Comparison of ENCODE assay signal across 29 cellular contexts in the genomic region with DNA sequence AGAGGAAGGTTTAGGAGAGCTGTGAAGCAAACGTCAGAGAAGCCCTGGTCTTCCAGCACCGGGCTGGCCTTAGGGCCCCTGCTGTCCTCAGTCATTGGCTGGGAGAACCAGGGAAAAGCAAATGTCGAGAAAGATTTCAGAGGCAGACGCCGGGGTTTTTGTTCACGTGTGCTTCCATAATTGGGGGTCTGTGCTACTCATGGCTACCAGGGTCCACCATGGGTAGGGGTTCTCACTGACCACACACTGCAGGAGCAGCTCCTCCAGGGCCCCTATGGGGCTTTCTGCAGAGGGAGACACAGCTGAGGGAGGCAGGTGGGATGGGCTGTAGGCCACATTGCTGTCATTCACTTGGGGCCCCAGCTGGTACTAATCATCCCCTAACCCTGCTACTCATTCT.
"Had no signal": no experiment of that assay in that cellular context is flagged by ENCODE, and none has a peak within 500 bp of the region (broad histone marks: within the 10 kb centered on the region; RNA-seq: fewer than 3 reads in every experiment).

No MANE protein-coding gene starts in this region.

- H3K9me3 Mint-ChIP-seq: activated CD4-positive, alpha-beta memory T cell treated with anti-CD3 and anti-CD28 coated beads for 36 hours; activated naive CD4-positive, alpha-beta T cell treated with anti-CD3 and anti-CD28 coated beads for 36 hours; activated naive CD4-positive, alpha-beta T cell treated with anti-CD3 and anti-CD28 coated beads, Interleukin-2, amount 50 U/mL, for 24 hours; activated naive CD8-positive, alpha-beta T cell treated with anti-CD3 and anti-CD28 coated beads for 36 hours; activated T-helper 1 cell treated with anti-CD3 and anti-CD28 coated beads, Interleukin-12 subunit alpha, Interleukin-12 subunit beta, Interleukin-2, Interleukin-4 antibody, amounts not matched to agents 30 ng/mL and 10 ng/mL and 1 ng/mL, durations not matched to agents 14 hours and 24 hours and 36 hours had no signal

- H3K27ac ChIP-seq: adrenal gland, brain microvascular endothelial cell, esophagus muscularis mucosa, foreskin keratinocyte, gastrocnemius medialis had no signal

- ATAC-seq: activated CD4-positive, alpha-beta T cell treated with anti-CD3 and anti-CD28 coated beads for 36 hours; activated CD8-positive, alpha-beta memory T cell treated with anti-CD3 and anti-CD28 coated beads, Interleukin-2, amount 10 ng/mL, durations not matched to agents 7 days and 5 days; activated CD8-positive, alpha-beta T cell treated with anti-CD3 and anti-CD28 coated beads, Interleukin-2, amount 10 ng/mL, durations not matched to agents 7 days and 5 days; activated naive CD8-positive, alpha-beta T cell treated with anti-CD3 and anti-CD28 coated beads, Interleukin-2, amount 50 U/mL, for 24 hours; effector memory CD8-positive, alpha-beta T cell; foreskin keratinocyte; gastrocnemius medialis had no signal

- H3K4me3 Mint-ChIP-seq: activated CD4-positive, alpha-beta memory T cell treated with anti-CD3 and anti-CD28 coated beads for 36 hours; activated CD4-positive, alpha-beta T cell treated with anti-CD3 and anti-CD28 coated beads for 36 hours; activated CD4-positive, alpha-beta T cell treated with anti-CD3 and anti-CD28 coated beads, Interleukin-2, amount 10 ng/mL, durations not matched to agents 24 days and 14 days; activated CD8-positive, alpha-beta memory T cell treated with anti-CD3 and anti-CD28 coated beads, Interleukin-2, amount 10 ng/mL, durations not matched to agents 7 days and 5 days; activated CD8-positive, alpha-beta T cell treated with anti-CD3 and anti-CD28 coated beads, Interleukin-2, amount 10 ng/mL, durations not matched to agents 7 days and 5 days; activated naive CD4-positive, alpha-beta T cell treated with anti-CD3 and anti-CD28 coated beads for 36 hours; activated naive CD4-positive, alpha-beta T cell treated with anti-CD3 and anti-CD28 coated beads, Interleukin-2, amount 50 U/mL, for 24 hours; activated naive CD8-positive, alpha-beta T cell treated with anti-CD3 and anti-CD28 coated beads for 36 hours; activated naive CD8-positive, alpha-beta T cell treated with anti-CD3 and anti-CD28 coated beads, Interleukin-2, amount 50 U/mL, for 24 hours; activated T-helper 1 cell treated with anti-CD3 and anti-CD28 coated beads, Interleukin-12 subunit alpha, Interleukin-12 subunit beta, Interleukin-2, Interleukin-4 antibody, amounts not matched to agents 30 ng/mL and 10 ng/mL and 1 ng/mL, durations not matched to agents 14 hours and 24 hours and 36 hours; central memory CD8-positive, alpha-beta T cell; effector memory CD8-positive, alpha-beta T cell had no signal

- H3K4me1 ChIP-seq: adrenal gland, foreskin keratinocyte, gastrocnemius medialis had no signal

- H3K4me3 ChIP-seq: adrenal gland, esophagus muscularis mucosa, gastrocnemius medialis had no signal

- DNase-seq: activated CD4-positive, alpha-beta memory T cell treated with anti-CD3 and anti-CD28 coated beads for 36 hours; activated CD4-positive, alpha-beta T cell treated with anti-CD3 and anti-CD28 coated beads for 36 hours; activated CD4-positive, alpha-beta T cell treated with anti-CD3 and anti-CD28 coated beads, Interleukin-2, amount 10 ng/mL, durations not matched to agents 24 days and 14 days; activated CD4-positive, CD25-positive, alpha-beta regulatory T cell; activated CD4-positive, CD25-positive, alpha-beta regulatory T cell treated with anti-CD3 and anti-CD28 coated beads, Interleukin-2, amount 50 U/mL, for 72 hours; activated CD8-positive, alpha-beta memory T cell treated with anti-CD3 and anti-CD28 coated beads, Interleukin-2, amount 10 ng/mL, durations not matched to agents 7 days and 5 days; activated CD8-positive, alpha-beta memory T cell treated with anti-CD3 and anti-CD28 coated beads, Interleukin-2, amount 50 U/mL, for 4 hours; activated CD8-positive, alpha-beta T cell treated with anti-CD3 and anti-CD28 coated beads, Interleukin-2, amount 10 ng/mL, durations not matched to agents 7 days and 5 days; activated effector memory CD4-positive, alpha-beta T cell treated with anti-CD3 and anti-CD28 coated beads, Interleukin-2, amount 50 U/mL, for 16 hours; activated naive CD4-positive, alpha-beta T cell treated with anti-CD3 and anti-CD28 coated beads for 36 hours; activated naive CD8-positive, alpha-beta T cell treated with anti-CD3 and anti-CD28 coated beads for 36 hours; activated naive CD8-positive, alpha-beta T cell treated with anti-CD3 and anti-CD28 coated beads, Interleukin-2, amount 50 U/mL, for 24 hours; activated T-cell treated with anti-CD3 and anti-CD28 coated beads, Interleukin-2, amount 50 U/mL, for 1 hour; activated T-cell treated with anti-CD3 and anti-CD28 coated beads, Interleukin-2, amount 50 U/mL, for 48 hours; adrenal gland; brain microvascular endothelial cell; cortex of kidney; dermis blood vessel endothelial cell; effector CD4-positive, alpha-beta T cell; effector memory CD8-positive, alpha-beta T cell; erythroblast; foreskin keratinocyte; gastrocnemius medialis; T-helper 2 cell had no signal

- H3K27me3 ChIP-seq: brain microvascular endothelial cell, esophagus muscularis mucosa, foreskin keratinocyte, gastrocnemius medialis had no signal

- H3K36me3 Mint-ChIP-seq: activated CD4-positive, alpha-beta memory T cell treated with anti-CD3 and anti-CD28 coated beads for 36 hours; activated CD8-positive, alpha-beta memory T cell treated with anti-CD3 and anti-CD28 coated beads, Interleukin-2, amount 10 ng/mL, durations not matched to agents 7 days and 5 days; activated naive CD4-positive, alpha-beta T cell treated with anti-CD3 and anti-CD28 coated beads, Interleukin-2, amount 50 U/mL, for 24 hours; activated naive CD8-positive, alpha-beta T cell treated with anti-CD3 and anti-CD28 coated beads for 36 hours had no signal

- H3K36me3 ChIP-seq: adrenal gland, brain microvascular endothelial cell, esophagus muscularis mucosa, gastrocnemius medialis had no signal

- H3K9me3 ChIP-seq: adrenal gland, esophagus muscularis mucosa, gastrocnemius medialis had no signal

- H3K27me3 Mint-ChIP-seq: activated CD4-positive, alpha-beta T cell treated with anti-CD3 and anti-CD28 coated beads, Interleukin-2, amount 10 ng/mL, durations not matched to agents 24 days and 14 days; activated naive CD8-positive, alpha-beta T cell treated with anti-CD3 and anti-CD28 coated beads for 36 hours had no signal

- H3K27ac Mint-ChIP-seq: activated CD4-positive, alpha-beta memory T cell treated with anti-CD3 and anti-CD28 coated beads for 36 hours; activated CD4-positive, alpha-beta T cell treated with anti-CD3 and anti-CD28 coated beads for 36 hours; activated CD4-positive, alpha-beta T cell treated with anti-CD3 and anti-CD28 coated beads, Interleukin-2, amount 10 ng/mL, durations not matched to agents 24 days and 14 days; activated CD8-positive, alpha-beta memory T cell treated with anti-CD3 and anti-CD28 coated beads, Interleukin-2, amount 10 ng/mL, durations not matched to agents 7 days and 5 days; activated CD8-positive, alpha-beta T cell treated with anti-CD3 and anti-CD28 coated beads, Interleukin-2, amount 10 ng/mL, durations not matched to agents 7 days and 5 days; activated naive CD4-positive, alpha-beta T cell treated with anti-CD3 and anti-CD28 coated beads for 36 hours; activated naive CD4-positive, alpha-beta T cell treated with anti-CD3 and anti-CD28 coated beads, Interleukin-2, amount 50 U/mL, for 24 hours; activated naive CD8-positive, alpha-beta T cell treated with anti-CD3 and anti-CD28 coated beads for 36 hours; activated naive CD8-positive, alpha-beta T cell treated with anti-CD3 and anti-CD28 coated beads, Interleukin-2, amount 50 U/mL, for 24 hours; activated T-helper 1 cell treated with anti-CD3 and anti-CD28 coated beads, Interleukin-12 subunit alpha, Interleukin-12 subunit beta, Interleukin-2, Interleukin-4 antibody, amounts not matched to agents 30 ng/mL and 10 ng/mL and 1 ng/mL, durations not matched to agents 14 hours and 24 hours and 36 hours; activated T-helper 2 cell treated with anti-CD3 and anti-CD28 coated beads, Interferon-gamma antibody, Interleukin-2, Interleukin-4, amounts not matched to agents 10 μg/mL and 5 μg/mL and 100 μg/mL, durations not matched to agents 14 hours and 24 hours and 36 hours; effector memory CD8-positive, alpha-beta T cell had no signal

- H3K4me1 Mint-ChIP-seq: activated CD4-positive, alpha-beta T cell treated with anti-CD3 and anti-CD28 coated beads for 36 hours; activated CD4-positive, alpha-beta T cell treated with anti-CD3 and anti-CD28 coated beads, Interleukin-2, amount 10 ng/mL, durations not matched to agents 24 days and 14 days; activated CD8-positive, alpha-beta memory T cell treated with anti-CD3 and anti-CD28 coated beads, Interleukin-2, amount 10 ng/mL, durations not matched to agents 7 days and 5 days; activated naive CD4-positive, alpha-beta T cell treated with anti-CD3 and anti-CD28 coated beads, Interleukin-2, amount 50 U/mL, for 24 hours; activated naive CD8-positive, alpha-beta T cell treated with anti-CD3 and anti-CD28 coated beads for 36 hours; activated naive CD8-positive, alpha-beta T cell treated with anti-CD3 and anti-CD28 coated beads, Interleukin-2, amount 50 U/mL, for 24 hours; central memory CD8-positive, alpha-beta T cell had no signal
